ENCODE assay signal across 13 cellular contexts in the genomic region with DNA sequence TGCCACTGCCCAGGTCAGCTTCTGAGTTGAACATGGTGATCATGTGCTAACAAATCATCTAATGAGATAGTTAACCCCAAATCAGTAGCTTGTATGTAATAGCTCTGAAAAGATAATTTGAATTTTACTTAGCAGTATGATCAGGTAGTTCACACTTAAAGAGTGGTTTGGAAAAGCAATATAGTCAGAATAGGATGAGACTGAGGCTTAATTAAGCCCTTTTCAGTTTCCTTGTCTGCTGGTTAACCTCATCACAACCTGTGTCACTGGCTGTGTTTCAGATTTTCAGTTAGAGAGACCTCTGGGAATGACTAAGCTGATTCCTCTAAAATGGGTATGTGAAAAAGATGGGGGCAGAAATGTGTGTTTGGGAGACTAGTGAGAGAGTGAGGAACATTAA. TPM values are rescaled to one million over a fixed set of nuclear protein-coding genes. Genes with fewer than 3 reads are reported as not detected.
DNase-seq lines count a peak whose midpoint lies in the region; ATAC-seq and TF ChIP-seq lines count a peak whose summit lies in the region.
"Had no signal": no experiment of that assay in that cellular context is flagged by ENCODE, and none has a peak within 500 bp of the region (broad histone marks: within the 10 kb centered on the region; RNA-seq: fewer than 3 reads in every experiment).

No MANE protein-coding gene starts in this region.

- no peaks in the 10 kb centered on the region for H3K27me3 Mint-ChIP-seq in IgD-negative memory B cell

- CTCF ChIA-PET in A673 (lab: Charles Lee), result no interaction called here

- no TSS peak for BruUV-seq in A673 (replicated peaks; lab: Mats Ljungman, UMichigan)

- H3K9me3 ChIP-seq in A673 (ENCODE audit: low read depth, low read length, poor library complexity, severe bottlenecking), result peaks cover under 1% of the 10 kb centered on the region

- peaks cover 2 to 7% (median 4%) of the 10 kb centered on the region in 3 donors for H3K9me3 Mint-ChIP-seq in IgD-negative memory B cell

- H3K4me3 Mint-ChIP-seq in IgD-negative memory B cell, result peak overlapping the region in 1 of 4 donors; percentile 65
- H3K4me3 Mint-ChIP-seq: H9, neural crest cell had no signal

- peak overlapping the region in 2 of 3 donors; percentile 2 to 76 for H3K27ac Mint-ChIP-seq in IgD-negative memory B cell
- H3K27ac Mint-ChIP-seq: H9 had no signal

- intact Hi-C loops in A673 (cut with micrococcal nuclease; ENCODE audit: unreplicated experiment) (no loop called here), Right ventricle myocardium superior (cut with DNase I) (no loop called here)

- no peaks in the 10 kb centered on the region for H3K27me3 ChIP-seq in A673 (replicated peaks; ENCODE audit: insufficient read depth, low read depth, low read length, poor library complexity)

- POLR2A ChIA-PET in A673 (lab: Charles Lee; ENCODE audit: low non-redundant PET), result no interaction called here

- peak overlapping the region; percentile 4 for H3K27ac ChIP-seq in A673 (ENCODE audit: low read depth, low read length, poor library complexity, severe bottlenecking)

- no peaks in the 10 kb centered on the region for H3K36me3 Mint-ChIP-seq in IgD-negative memory B cell

- H3K4me1 Mint-ChIP-seq in IgD-negative memory B cell, result peaks cover 12 to 32% (median 28%) of the 10 kb centered on the region in 3 donors
- H3K4me1 Mint-ChIP-seq: H9, neural crest cell had no signal

- no peak for DNase-seq in A673 (ENCODE audit: low spot score)
- DNase-seq in Ammon's horn (ENCODE audit: low spot score), result no peak
- DNase-seq in dermis blood vessel endothelial cell, result no peak
- no peak for DNase-seq in Right ventricle myocardium superior
- no peak for DNase-seq in HCEC 1CT
- DNase-seq: H9 had no signal

- H3K36me3 ChIP-seq in A673 (ENCODE audit: insufficient read depth, low read length, poor library complexity, severe bottlenecking), result no peaks in the 10 kb centered on the region

- no peak overlapping the region for H3K4me3 ChIP-seq in A673 (ENCODE audit: low read depth, low read length, poor library complexity, severe bottlenecking)

- no peaks in the 10 kb centered on the region for H3K4me1 ChIP-seq in A673 (ENCODE audit: insufficient read depth, low read length, poor library complexity, severe bottlenecking)

- no peak for TF ChIP-seq CTCF in A673 (conservative IDR thresholded peaks at IDR 0.05; ENCODE audit: low read depth, low read length)

- peak; percentile 97 for ATAC-seq in GM18873 (IDR thresholded peaks at IDR 0.05; ENCODE audit: low FRiP score, unreplicated experiment)
- peak; percentile 80 for ATAC-seq in HG02678 (IDR thresholded peaks at IDR 0.05; ENCODE audit: unreplicated experiment)
- ATAC-seq in Right ventricle myocardium superior (ENCODE audit: poor library complexity), result no peak

RNA-seq across cellular contexts. Expression of gene GPR174, which starts 38.1 kb away (rescaled TPM):
- total RNA-seq in A673 (2021), result 27.1 and 31.7 TPM in 2 replicates
- polyA plus RNA-seq in IgD-negative memory B cell, result 2.9 TPM
- under 0.01 TPM in 1 of 2 replicates, not detected in the other for total RNA-seq in dermis blood vessel endothelial cell
- 0.11 TPM for total RNA-seq in Right ventricle myocardium superior
- total RNA-seq: bronchial epithelial cell, glomerular endothelial cell, H9, neural crest cell had no signal
- polyA plus RNA-seq: BJ had no signal

Comparison
In these comparisons a context has a peak if more than half of its experiments do, and no peak if none do; other contexts are left out.
1. RNA of gene GPR174, which starts 38.1 kb away (total RNA-seq): 27.1 to 31.7 TPM in A673; 0.11 TPM in Right ventricle myocardium superior (single experiment) and under 0.01 TPM in dermis blood vessel endothelial cell; every median in the first group is over 10 times any median in the second.